Comparison of ENCODE assay signal across 24 cellular contexts in the genomic region with DNA sequence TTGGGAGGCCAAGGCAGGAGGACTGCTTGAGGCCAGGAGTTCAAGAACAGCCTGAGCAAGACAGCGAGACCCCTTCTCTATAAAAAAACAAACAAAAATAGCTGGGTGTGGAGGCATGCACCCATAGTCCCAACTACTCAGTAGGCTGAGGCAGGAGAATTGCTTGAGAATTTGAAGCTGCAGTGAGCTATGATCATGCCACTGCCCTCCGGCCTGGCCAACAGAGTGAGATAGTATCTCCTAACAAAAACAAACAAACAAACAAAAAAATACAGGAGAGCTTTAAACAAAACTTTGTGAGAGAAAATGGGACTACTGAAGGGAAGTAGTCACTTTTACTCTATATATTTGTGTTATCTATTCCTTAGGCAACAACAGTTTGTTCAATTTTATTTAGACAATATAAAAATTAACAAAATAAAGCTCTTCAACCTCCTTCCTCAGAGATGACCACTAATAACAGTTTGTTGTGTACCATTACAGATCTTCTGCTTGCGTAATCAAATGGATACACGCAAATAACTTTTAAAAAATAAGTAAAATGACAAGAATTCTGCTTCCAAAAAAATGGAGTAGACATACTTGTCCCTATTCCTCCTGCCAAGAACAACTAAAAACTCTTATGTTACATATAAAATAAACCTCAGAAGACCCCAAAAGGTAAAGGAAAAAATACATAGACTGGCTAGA. TPM values are rescaled to one million over a fixed set of nuclear protein-coding genes. Genes with fewer than 3 reads are reported as not detected.
DNase-seq lines count a peak whose midpoint lies in the region; ATAC-seq and TF ChIP-seq lines count a peak whose summit lies in the region.
"Had no signal": no experiment of that assay in that cellular context is flagged by ENCODE, and none has a peak within 500 bp of the region (broad histone marks: within the 10 kb centered on the region; RNA-seq: fewer than 3 reads in every experiment).

No MANE protein-coding gene starts in this region.

- in situ Hi-C loops in Panc1 (cut with HindIII; ENCODE audit: low pct_unique_long_range_greater_than_20kb, low sequenced_read_pairs) = no loop called here
- in situ Hi-C loops in transverse colon (cut with MboI; ENCODE audit: low pct_ligation_motif_present in 1 of 4, low pct_unique_long_range_greater_than_20kb in 1 of 4, low sequenced_read_pairs in 3 of 4) = no loop called here

- BruUV-seq in Panc1 (replicated peaks; lab: Mats Ljungman, UMichigan) = TSS peak; percentile 3

- POLR2A ChIA-PET in Panc1 (lab: Charles Lee) = no interaction called here

- no peak for TF ChIP-seq CTCF in natural killer cell (IDR thresholded peaks at IDR 0.05)
- TF ChIP-seq CTCF in Panc1 (IDR thresholded peaks at IDR 0.05) = no peak
- TF ChIP-seq CTCF in transverse colon (IDR thresholded peaks at IDR 0.05) = no peak
- no peak for TF ChIP-seq CTCF in thyroid gland (IDR thresholded peaks at IDR 0.05)

- peak overlapping the region; percentile 32 for H3K4me3 Mint-ChIP-seq in natural killer cell
- H3K4me3 Mint-ChIP-seq in natural killer cell treated with Interleukin-12 subunit alpha and Interleukin-12 subunit beta and Interleukin-15 and Interleukin-18, amount 100 ng/mL, for 72 hours = no peak overlapping the region
- H3K4me3 Mint-ChIP-seq in memory B cell = no peak overlapping the region
- H3K4me3 Mint-ChIP-seq: activated B cell treated with CpG ODN at 0.5 μM for 24 hours; activated CD8-positive, alpha-beta memory T cell treated with anti-CD3 and anti-CD28 coated beads, Interleukin-2, amount 10 ng/mL, durations not matched to agents 7 days and 5 days; neural progenitor cell had no signal

- H3K27me3 Mint-ChIP-seq in natural killer cell (ENCODE audit: low read depth in 2 of 2) (no peaks in the 10 kb centered on the region), memory B cell (no peaks in the 10 kb centered on the region)
- H3K27me3 Mint-ChIP-seq in natural killer cell treated with Interleukin-12 subunit alpha and Interleukin-12 subunit beta and Interleukin-15 and Interleukin-18, amount 100 ng/mL, for 72 hours = no peaks in the 10 kb centered on the region
- H3K27me3 Mint-ChIP-seq: activated B cell treated with CpG ODN at 0.5 μM for 24 hours; activated CD8-positive, alpha-beta memory T cell treated with anti-CD3 and anti-CD28 coated beads, Interleukin-2, amount 10 ng/mL, durations not matched to agents 7 days and 5 days had no signal

- H3K27me3 ChIP-seq in Panc1 (ENCODE audit: control insufficient read depth, insufficient read depth, low read length) (no peaks in the 10 kb centered on the region), transverse colon (no peaks in the 10 kb centered on the region), thyroid gland (no peaks in the 10 kb centered on the region)
- H3K27me3 ChIP-seq: foreskin keratinocyte, neural progenitor cell, tibial artery had no signal

- ATAC-seq in natural killer cell (no peak), Panc1 (no peak), memory B cell (ENCODE audit: low read depth) (no peak)
- no peak for ATAC-seq in natural killer cell treated with Interleukin-12 subunit alpha and Interleukin-12 subunit beta and Interleukin-15 and Interleukin-18, amount 100 ng/mL, for 72 hours
- ATAC-seq: activated CD8-positive, alpha-beta memory T cell treated with anti-CD3 and anti-CD28 coated beads, Interleukin-2, amount 10 ng/mL, durations not matched to agents 7 days and 5 days; foreskin keratinocyte had no signal

- H3K4me1 ChIP-seq in Panc1 (ENCODE audit: control insufficient read depth, insufficient read depth, low read length) (peaks cover 8% of the 10 kb centered on the region; the same call in 1 of the 2 replicates), transverse colon (peaks cover 12 to 33% (median 27%) of the 10 kb centered on the region in 4 donors), thyroid gland (peaks cover 6 to 9% of the 10 kb centered on the region in 2 donors)
- H3K4me1 ChIP-seq: neural progenitor cell had no signal

- H3K4me3 ChIP-seq in Panc1 (ENCODE audit: low read depth in 2 of 2, low read length in 2 of 2) (no peak overlapping the region), transverse colon (no peak overlapping the region), thyroid gland (replicated peaks in 1 of 3) (no peak overlapping the region)
- H3K4me3 ChIP-seq: left ventricle myocardium inferior, neural progenitor cell, skin epidermis, tibial artery had no signal

- H3K9me3 ChIP-seq in Panc1 (ENCODE audit: control insufficient read depth, insufficient read depth, low read depth, low read length) (no peaks in the 10 kb centered on the region), transverse colon (no peaks in the 10 kb centered on the region), thyroid gland (no peaks in the 10 kb centered on the region)
- H3K9me3 ChIP-seq: left ventricle myocardium inferior, tibial artery had no signal

- no peak for TF ChIP-seq POLR2A in transverse colon (IDR thresholded peaks at IDR 0.05)
- no peak for TF ChIP-seq POLR2A in thyroid gland (IDR thresholded peaks at IDR 0.05)

- H3K27ac ChIP-seq in Panc1 (ENCODE audit: low read length) = no peak overlapping the region
- peak overlapping the region in 3 of 4 donors; percentile 15 to 27 (median 26) for H3K27ac ChIP-seq in transverse colon
- H3K27ac ChIP-seq in thyroid gland = no peak overlapping the region
- H3K27ac ChIP-seq: foreskin keratinocyte, left ventricle myocardium inferior, neural progenitor cell, skin epidermis, tibial artery had no signal

- peaks cover 50 to 60% of the 10 kb centered on the region in 2 donors for H3K4me1 Mint-ChIP-seq in natural killer cell
- H3K4me1 Mint-ChIP-seq in natural killer cell treated with Interleukin-12 subunit alpha and Interleukin-12 subunit beta and Interleukin-15 and Interleukin-18, amount 100 ng/mL, for 72 hours (ENCODE audit: low read depth in 2 of 2) = peaks cover 26 to 44% of the 10 kb centered on the region in 2 donors
- H3K4me1 Mint-ChIP-seq in memory B cell = peaks cover 34% of the 10 kb centered on the region
- H3K4me1 Mint-ChIP-seq: neural progenitor cell had no signal

- no peak for TF ChIP-seq EP300 in transverse colon (IDR thresholded peaks at IDR 0.05; ENCODE audit: low read depth)

- H3K27ac Mint-ChIP-seq in natural killer cell (peak overlapping the region; percentile 77 to 81), memory B cell (peak overlapping the region; percentile 76)
- peak overlapping the region in 1 of 2 donors; percentile 15 for H3K27ac Mint-ChIP-seq in natural killer cell treated with Interleukin-12 subunit alpha and Interleukin-12 subunit beta and Interleukin-15 and Interleukin-18, amount 100 ng/mL, for 72 hours
- H3K27ac Mint-ChIP-seq: neural progenitor cell had no signal

- peaks cover 2% of the 10 kb centered on the region; the same call in 1 of the 2 replicates for H3K36me3 ChIP-seq in Panc1 (ENCODE audit: control insufficient read depth, insufficient read depth, low read length)
- peaks cover 0 to 33% (median 11%) of the 10 kb centered on the region in 4 donors for H3K36me3 ChIP-seq in transverse colon
- H3K36me3 ChIP-seq in thyroid gland = peaks cover 5 to 6% of the 10 kb centered on the region in 2 donors

- H3K9me3 Mint-ChIP-seq in natural killer cell (no peaks in the 10 kb centered on the region), memory B cell (peaks cover 2% of the 10 kb centered on the region)
- no peaks in the 10 kb centered on the region for H3K9me3 Mint-ChIP-seq in natural killer cell treated with Interleukin-12 subunit alpha and Interleukin-12 subunit beta and Interleukin-15 and Interleukin-18, amount 100 ng/mL, for 72 hours

- 89 to 100% methylated on average over 4 of the region's 4 CpGs for WGBS in transverse colon (ENCODE audit: low coverage in 1 of 2), 2 donors
- 93 to 96% methylated on average over 4 of the region's 4 CpGs for WGBS in thyroid gland, 2 donors

- CTCF ChIA-PET in Panc1 (lab: Charles Lee) = interaction anchor here (0.5 kb wide), 1 partner anchor 116 kb away, joined by 3 read pairs; no protein-coding TSS in a partner anchor

- DNase-seq in natural killer cell (no peak), Panc1 (ENCODE audit: low read depth, low spot score) (no peak), memory B cell (ENCODE audit: low spot score in 2 of 2) (no peak), transverse colon (no peak), COR-L47 (lab: John Stamatoyannopoulos, UW) (no peak), thyroid gland (no peak)
- no peak for DNase-seq in natural killer cell treated with Interleukin-12 subunit alpha and Interleukin-12 subunit beta and Interleukin-15 and Interleukin-18, amount 100 ng/mL, for 72 hours (ENCODE audit: low spot score)
- no peak for DNase-seq in NK-92 treated with Interleukin-12 subunit alpha and Interleukin-12 subunit beta, amount 100 ng/mL, for 24 hours (lab: John Stamatoyannopoulos, UW)
- DNase-seq: activated B cell treated with CpG ODN at 0.5 μM for 24 hours; activated CD8-positive, alpha-beta memory T cell treated with anti-CD3 and anti-CD28 coated beads, Interleukin-2, amount 10 ng/mL, durations not matched to agents 7 days and 5 days; activated gamma-delta T cell; cerebellar nuclear complex; foreskin keratinocyte; left ventricle myocardium inferior; midbrain; MV-4-11; NCI-H774; OCI-M1; Right ventricle myocardium superior; stimulated activated CD4-positive, alpha-beta T cell treated with anti-CD3 and anti-CD28 coated beads, Interleukin-1b, Interleukin-23, amount 100 ng/mL, for 48 hours; stimulated activated naive CD4-positive, alpha-beta T cell; tibial artery had no signal

- intact Hi-C loops in natural killer cell (cut with micrococcal nuclease) (no loop called here), Panc1 (cut with micrococcal nuclease; ENCODE audit: unreplicated experiment) (no loop called here), transverse colon (cut with DNase I; ENCODE audit: low total_unique reads) (no loop called here), thyroid gland (cut with DNase I) (no loop called here)

- peaks cover 2% of the 10 kb centered on the region for H3K36me3 Mint-ChIP-seq in natural killer cell
- peaks cover 31% of the 10 kb centered on the region for H3K36me3 Mint-ChIP-seq in natural killer cell treated with Interleukin-12 subunit alpha and Interleukin-12 subunit beta and Interleukin-15 and Interleukin-18, amount 100 ng/mL, for 72 hours
- H3K36me3 Mint-ChIP-seq in memory B cell = peaks cover 46% of the 10 kb centered on the region

RNA-seq across cellular contexts. Expression of a gene that starts 17.4 kb away (rescaled TPM):
- total RNA-seq in natural killer cell (100 to 1,000 TPM; 121 to 130 (median 125) TPM), Panc1 (2021; ENCODE audit: unreplicated experiment) (53.8 TPM), transverse colon (10 to 100 TPM; 44.9 to 87.0 (median 69.7) TPM), thyroid gland (100 to 1,000 TPM in 2 of 4 donors, 10 to 100 TPM in 2; 73.1 to 128 (median 93.7) TPM)
- 10 to 100 TPM; 53.2 to 77.6 TPM for total RNA-seq in natural killer cell treated with Interleukin-12 subunit alpha and Interleukin-12 subunit beta and Interleukin-15 and Interleukin-18, amount 100 ng/mL, for 72 hours
- 13.9 TPM for polyA plus RNA-seq in Panc1 (2012; ENCODE audit: insufficient read length)

RNA-seq across cellular contexts. Expression of a gene that starts 58.1 kb away (rescaled TPM):
- 10 to 100 TPM in 2 of 3 donors, 1 to 10 TPM in 1; 8.4 to 14.4 (median 11.1) TPM for total RNA-seq in natural killer cell
- total RNA-seq in natural killer cell treated with Interleukin-12 subunit alpha and Interleukin-12 subunit beta and Interleukin-15 and Interleukin-18, amount 100 ng/mL, for 72 hours = 10 to 100 TPM; 12.4 to 26.3 TPM
- total RNA-seq in Panc1 (2021; ENCODE audit: unreplicated experiment) = 43.7 TPM
- polyA plus RNA-seq in Panc1 (2012; ENCODE audit: insufficient read length) = 17.7 TPM
- total RNA-seq in transverse colon = 10 to 100 TPM; 21.1 to 52.1 (median 36.0) TPM
- 10 to 100 TPM; 74.9 to 85.0 (median 76.6) TPM for total RNA-seq in thyroid gland

Comparison
In these comparisons a context has a peak if more than half of its experiments do, and no peak if none do; other contexts are left out.
1. H3K27ac ChIP-seq: peak in transverse colon (3 of 4); none in Panc1 (single experiment) and thyroid gland (0 of 3).